In the genomic region with DNA sequence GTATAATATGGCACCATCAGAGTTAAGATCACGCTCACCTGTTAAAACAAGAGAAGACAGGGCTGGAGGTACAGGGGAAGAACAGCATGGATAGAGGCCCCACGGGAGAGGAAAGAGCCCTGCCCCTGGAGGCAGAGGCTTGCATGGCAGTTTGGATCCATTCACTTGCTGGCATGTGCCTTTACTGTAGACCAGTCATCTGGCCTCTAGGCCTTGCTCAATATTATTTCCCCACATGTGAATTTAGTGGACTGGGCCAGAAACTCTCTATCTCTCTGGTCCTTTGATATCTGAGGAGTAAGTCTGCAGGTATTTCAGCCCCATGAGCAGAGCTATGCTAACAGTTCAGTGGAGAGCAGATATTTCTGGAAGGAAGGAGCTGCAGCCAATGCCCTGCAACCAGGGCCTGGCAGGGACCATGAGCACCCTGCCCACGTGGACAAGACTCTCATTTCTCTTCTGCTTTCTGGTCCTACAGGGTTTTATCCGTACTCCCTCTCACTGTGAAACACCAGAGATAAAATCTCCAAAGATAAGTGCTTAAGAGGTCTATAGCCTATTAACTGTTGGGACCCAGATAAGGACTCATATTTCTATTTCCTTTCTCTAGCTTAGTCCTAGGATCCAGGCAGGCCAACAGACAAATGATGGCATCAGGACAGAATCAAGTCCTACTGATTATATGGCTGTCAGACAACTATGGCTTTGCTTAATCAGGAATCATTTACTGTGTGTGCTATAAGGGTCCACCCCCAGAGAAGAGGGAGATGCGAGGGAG, we compare ENCODE assay signal across 10 cellular contexts.
DNase-seq lines count a peak whose midpoint lies in the region; ATAC-seq, FAIRE-seq and TF ChIP-seq lines count a peak whose summit lies in the region.
"Had no signal": no experiment of that assay in that cellular context is flagged by ENCODE, and none has a peak within 500 bp of the region (broad histone marks: within the 10 kb centered on the region; RNA-seq: fewer than 3 reads in every experiment).

No MANE protein-coding gene starts in this region.

- dilution Hi-C loops in keratinocyte (cut with MboI; ENCODE audit: extremely low pct_ligation_motif_present, low sequenced_read_pairs), result no loop called here

- H3K4me1 Mint-ChIP-seq in WTC11, result peaks cover 18% of the 10 kb centered on the region
- H3K4me1 Mint-ChIP-seq: stimulated activated naive CD8-positive, alpha-beta T cell treated with anti-CD3 and anti-CD28 coated beads, Interleukin-15, amount 100 ng/mL, for 72 hours had no signal

- H3K36me3 ChIP-seq in BJ (ENCODE audit: control insufficient read depth, insufficient read depth, low read length), result no peaks in the 10 kb centered on the region; the same call in 1 of the 2 replicates
- H3K36me3 ChIP-seq in HEK293 (ENCODE audit: control insufficient read depth in 2 of 2, insufficient read depth in 1 of 2, low read length in 2 of 2), result no peaks in the 10 kb centered on the region
- H3K36me3 ChIP-seq in keratinocyte (ENCODE audit: control insufficient read depth in 2 of 2, extremely low read depth in 1 of 2, insufficient read depth in 2 of 2, low read length in 2 of 2), result no peaks in the 10 kb centered on the region
- H3K36me3 ChIP-seq: neutrophil had no signal

- no peaks in the 10 kb centered on the region for H3K9me1 ChIP-seq in keratinocyte (ENCODE audit: control insufficient read depth, extremely low read depth, insufficient read depth, low read length)

- no peak overlapping the region for H3K4me2 ChIP-seq in keratinocyte (ENCODE audit: control insufficient read depth, extremely low read depth, insufficient read depth, low read depth, low read length)

- peak; percentile 91 for ATAC-seq in WTC11
- ATAC-seq in GM21528 (IDR thresholded peaks at IDR 0.05; ENCODE audit: low FRiP score, unreplicated experiment), result no peak
- ATAC-seq: stimulated activated naive CD8-positive, alpha-beta T cell treated with anti-CD3 and anti-CD28 coated beads, Interleukin-15, amount 100 ng/mL, for 72 hours had no signal

- no peak for DNase-seq in BJ (ENCODE audit: low read depth)
- peak; percentile 44 for DNase-seq in WTC11 (ENCODE audit: low spot score)
- no peak for DNase-seq in keratinocyte (ENCODE audit: low read depth, low spot score)
- no peak for DNase-seq in NCI-H446 treated with DMSO at 0.1 percent for 48 hours (lab: John Stamatoyannopoulos, UW)
- DNase-seq in stimulated activated CD4-positive, alpha-beta T cell treated with anti-CD3 and anti-CD28 coated beads, Interleukin-1b, Interleukin-23, amount 100 ng/mL, for 48 hours, result no peak
- no peak for DNase-seq in NCI-H2171 (lab: John Stamatoyannopoulos, UW)
- DNase-seq: stimulated activated naive CD8-positive, alpha-beta T cell treated with anti-CD3 and anti-CD28 coated beads, Interleukin-15, amount 100 ng/mL, for 72 hours had no signal

- H3K27me3 Mint-ChIP-seq in WTC11 (ENCODE audit: low read depth), result no peaks in the 10 kb centered on the region; the same call in none of the 2 replicates

- no peaks in the 10 kb centered on the region for H3K79me2 ChIP-seq in keratinocyte (ENCODE audit: control insufficient read depth, insufficient read depth, low read length)

- no peak overlapping the region for H2AFZ ChIP-seq in keratinocyte (ENCODE audit: control insufficient read depth, low read length)

- H3K36me3 Mint-ChIP-seq in WTC11, result no peaks in the 10 kb centered on the region

- no peak overlapping the region for H3K9ac ChIP-seq in keratinocyte (ENCODE audit: control insufficient read depth, extremely low read depth, insufficient read depth, low read length)

- H3K4me1 ChIP-seq in HEK293 (ENCODE audit: control insufficient read depth, insufficient read depth, low read length) (no peaks in the 10 kb centered on the region), keratinocyte (ENCODE audit: control insufficient read depth, extremely low read depth, insufficient read depth, low read length) (no peaks in the 10 kb centered on the region)

- H3K4me3 ChIP-seq in BJ (ENCODE audit: low read depth, low read length), result no peak overlapping the region
- H3K4me3 ChIP-seq in HEK293 (ENCODE audit: low read depth, low read length), result no peak overlapping the region
- no peak overlapping the region for H3K4me3 ChIP-seq in keratinocyte (ENCODE audit: control insufficient read depth in 2 of 3, extremely low read depth in 1 of 3, insufficient read depth in 2 of 3, low read depth in 1 of 3, low read length in 3 of 3)

- peak; percentile 31; the same call in 1 of the 2 replicates for TF ChIP-seq CTCF in BJ (IDR thresholded peaks at IDR 0.05; ENCODE audit: insufficient read depth, low read depth, low read length)
- TF ChIP-seq CTCF in HEK293 (tag by site-specific recombination; IDR thresholded peaks at IDR 0.05), result no peak
- peak; percentile 51 for TF ChIP-seq CTCF in WTC11 (IDR thresholded peaks at IDR 0.05)
- TF ChIP-seq CTCF in keratinocyte (optimal IDR thresholded peaks at IDR 0.05 in 1 of 3, IDR thresholded peaks at IDR 0.05 in 1 of 3, conservative IDR thresholded peaks at IDR 0.05 in 1 of 3; ENCODE audit: extremely low read depth in 1 of 3, insufficient read depth in 2 of 3, low read length in 3 of 3), result peak in 2 of 3 experiments; percentile 20 to 34

- H3K27ac ChIP-seq in HEK293 (ENCODE audit: extremely low read depth, low read depth, low read length) (no peak overlapping the region), keratinocyte (ENCODE audit: control insufficient read depth, insufficient read depth, low read length) (no peak overlapping the region)
- H3K27ac ChIP-seq: neutrophil had no signal

- H3K9me3 ChIP-seq in HEK293 (ENCODE audit: control insufficient read depth, insufficient read depth, low read depth, low read length) (no peaks in the 10 kb centered on the region), keratinocyte (ENCODE audit: control insufficient read depth, low read depth, low read length) (no peaks in the 10 kb centered on the region)
- H3K9me3 ChIP-seq: neutrophil had no signal

- H4K20me1 ChIP-seq in keratinocyte (ENCODE audit: control insufficient read depth, extremely low read depth, insufficient read depth, low read length), result no peaks in the 10 kb centered on the region

- H3K4me3 Mint-ChIP-seq in WTC11, result no peak overlapping the region
- H3K4me3 Mint-ChIP-seq: stimulated activated naive CD8-positive, alpha-beta T cell treated with anti-CD3 and anti-CD28 coated beads, Interleukin-15, amount 100 ng/mL, for 72 hours had no signal

- POLR2A ChIA-PET in BJ (lab: Charles Lee), result no interaction called here
- POLR2A ChIA-PET in HEK293 (lab: Yijun Ruan, JAX), result no interaction called here
- POLR2A ChIA-PET in WTC11 (lab: Charles Lee), result interaction anchor here (0.6 kb wide), 1 partner anchor 29 kb away, joined by 3 read pairs; no protein-coding TSS in a partner anchor

- CTCF ChIA-PET in BJ (lab: Yijun Ruan, JAX) (interaction anchor here (1.6 kb wide), 1 partner anchor 328 kb away, joined by 6 read pairs; no protein-coding TSS in a partner anchor), HEK293 (lab: Yijun Ruan, JAX) (interaction anchor here (0.6 to 1.4 kb wide), 2 partner anchors 9 to 390 kb away, joined by 3 to 6 read pairs; no protein-coding TSS in a partner anchor), WTC11 (lab: Charles Lee) (interaction anchor here (0.7 to 2.5 kb wide), 3 partner anchors 13 to 70 kb away, joined by 3 to 12 read pairs (median 4); no protein-coding TSS in a partner anchor)

- FAIRE-seq in keratinocyte (lab: Jason Lieb, UNC), result no peak

- H3K27ac Mint-ChIP-seq in WTC11, result no peak overlapping the region
- H3K27ac Mint-ChIP-seq: stimulated activated naive CD8-positive, alpha-beta T cell treated with anti-CD3 and anti-CD28 coated beads, Interleukin-15, amount 100 ng/mL, for 72 hours had no signal

- H3K27me3 ChIP-seq in BJ (ENCODE audit: control insufficient read depth, insufficient read depth, low read length) (peaks cover 2% of the 10 kb centered on the region; the same call in 1 of the 2 replicates), keratinocyte (ENCODE audit: control insufficient read depth, extremely low read depth, insufficient read depth, low read length) (no peaks in the 10 kb centered on the region)

- peaks cover 22% of the 10 kb centered on the region for H3K9me3 Mint-ChIP-seq in WTC11
- H3K9me3 Mint-ChIP-seq: stimulated activated naive CD8-positive, alpha-beta T cell treated with anti-CD3 and anti-CD28 coated beads, Interleukin-15, amount 100 ng/mL, for 72 hours had no signal

TF ChIP-seq in HEK293, 187 proteins besides CTCF, POLR2A, EP300 and RAD21 (continues in another document):
- TF ChIP-seq ZNF274 (IDR thresholded peaks at IDR 0.05; ENCODE audit: low read length) (no peak), ZNF274 (tag by site-specific recombination; IDR thresholded peaks at IDR 0.05; ENCODE audit: borderline replicate concordance) (no peak), ZNF426 (tag by site-specific recombination; IDR thresholded peaks at IDR 0.05) (no peak)

TF ChIP-seq in WTC11, 78 proteins besides CTCF, POLR2A, EP300 and RAD21 (continues in another document):
- no peak for TF ChIP-seq TP53 (CRISPR knock-in tag; IDR thresholded peaks at IDR 0.05)
- no peak for TF ChIP-seq EMX1 (CRISPR knock-in tag; IDR thresholded peaks at IDR 0.05)
- TF ChIP-seq, protein P1, sequence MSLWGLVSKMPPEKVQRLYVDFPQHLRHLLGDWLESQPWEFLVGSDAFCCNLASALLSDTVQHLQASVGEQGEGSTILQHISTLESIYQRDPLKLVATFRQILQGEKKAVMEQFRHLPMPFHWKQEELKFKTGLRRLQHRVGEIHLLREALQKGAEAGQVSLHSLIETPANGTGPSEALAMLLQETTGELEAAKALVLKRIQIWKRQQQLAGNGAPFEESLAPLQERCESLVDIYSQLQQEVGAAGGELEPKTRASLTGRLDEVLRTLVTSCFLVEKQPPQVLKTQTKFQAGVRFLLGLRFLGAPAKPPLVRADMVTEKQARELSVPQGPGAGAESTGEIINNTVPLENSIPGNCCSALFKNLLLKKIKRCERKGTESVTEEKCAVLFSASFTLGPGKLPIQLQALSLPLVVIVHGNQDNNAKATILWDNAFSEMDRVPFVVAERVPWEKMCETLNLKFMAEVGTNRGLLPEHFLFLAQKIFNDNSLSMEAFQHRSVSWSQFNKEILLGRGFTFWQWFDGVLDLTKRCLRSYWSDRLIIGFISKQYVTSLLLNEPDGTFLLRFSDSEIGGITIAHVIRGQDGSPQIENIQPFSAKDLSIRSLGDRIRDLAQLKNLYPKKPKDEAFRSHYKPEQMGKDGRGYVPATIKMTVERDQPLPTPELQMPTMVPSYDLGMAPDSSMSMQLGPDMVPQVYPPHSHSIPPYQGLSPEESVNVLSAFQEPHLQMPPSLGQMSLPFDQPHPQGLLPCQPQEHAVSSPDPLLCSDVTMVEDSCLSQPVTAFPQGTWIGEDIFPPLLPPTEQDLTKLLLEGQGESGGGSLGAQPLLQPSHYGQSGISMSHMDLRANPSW (CRISPR knock-in tag; conservative IDR thresholded peaks at IDR 0.05; ENCODE audit: low read depth), result no peak
- TF ChIP-seq, protein P2, sequence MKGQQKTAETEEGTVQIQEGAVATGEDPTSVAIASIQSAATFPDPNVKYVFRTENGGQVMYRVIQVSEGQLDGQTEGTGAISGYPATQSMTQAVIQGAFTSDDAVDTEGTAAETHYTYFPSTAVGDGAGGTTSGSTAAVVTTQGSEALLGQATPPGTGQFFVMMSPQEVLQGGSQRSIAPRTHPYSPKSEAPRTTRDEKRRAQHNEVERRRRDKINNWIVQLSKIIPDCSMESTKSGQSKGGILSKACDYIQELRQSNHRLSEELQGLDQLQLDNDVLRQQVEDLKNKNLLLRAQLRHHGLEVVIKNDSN (CRISPR knock-in tag; IDR thresholded peaks at IDR 0.05), result no peak
- TF ChIP-seq OVOL2 (CRISPR knock-in tag; IDR thresholded peaks at IDR 0.05; ENCODE audit: borderline replicate concordance), result no peak
